Comparison of ENCODE assay signal across 1 cellular context in the genomic region with DNA sequence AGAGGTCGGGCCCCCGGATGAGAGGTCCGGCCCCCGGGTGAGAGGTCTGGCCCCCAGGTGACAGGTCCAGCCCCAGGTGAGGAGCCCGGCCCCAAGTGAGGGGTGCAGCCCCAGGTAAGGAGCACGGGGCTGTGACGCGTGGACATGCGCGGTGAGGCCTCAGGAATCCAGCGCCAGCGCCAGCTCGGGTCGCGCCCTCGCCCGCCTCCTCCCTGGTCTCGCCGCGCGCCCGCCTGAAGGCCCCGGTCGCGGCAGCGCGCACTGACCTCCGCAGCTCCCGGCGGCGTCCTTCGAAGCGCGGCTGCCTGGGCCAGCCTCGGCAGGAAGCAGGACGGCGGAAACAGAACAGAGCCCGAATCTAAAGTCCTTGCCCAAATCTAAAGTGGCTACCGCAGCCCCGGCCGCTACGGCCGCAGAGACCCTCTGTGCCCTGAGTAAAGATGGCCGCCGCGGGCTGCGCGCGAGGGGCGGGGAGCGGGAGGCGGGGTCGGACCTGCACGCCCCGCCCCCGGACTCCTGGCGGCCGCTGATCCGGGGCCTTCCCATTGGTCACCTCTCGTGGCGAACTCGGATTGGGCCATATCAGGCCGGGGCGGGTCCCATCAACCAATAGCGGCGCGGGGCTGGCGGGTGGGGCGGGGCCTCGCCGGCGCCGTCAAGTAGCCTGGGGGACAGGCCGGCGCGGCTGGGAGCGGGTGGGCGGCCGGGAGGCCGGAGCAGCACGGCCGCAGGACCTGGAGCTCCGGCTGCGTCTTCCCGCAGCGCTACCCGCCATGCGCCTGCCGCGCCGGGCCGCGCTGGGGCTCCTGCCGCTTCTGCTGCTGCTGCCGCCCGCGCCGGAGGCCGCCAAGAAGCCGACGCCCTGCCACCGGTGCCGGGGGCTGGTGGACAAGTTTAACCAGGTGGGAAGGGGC.
TF ChIP-seq lines count a peak whose summit lies in the region.

Gene ALG12 (minus strand): TSS at position 442 of the 914 bp plus-strand sequence. CDS start 4,673 bp downstream, outside the sequence.
Gene CRELD2 (plus strand): TSS at position 638 of the 914 bp plus-strand sequence. CDS start 136 bp downstream, at position 774.

TF ChIP-seq in HepG2, 621 proteins besides CTCF, POLR2A, EP300 and RAD21 (continues in another document):
- TF ChIP-seq, protein P1, sequence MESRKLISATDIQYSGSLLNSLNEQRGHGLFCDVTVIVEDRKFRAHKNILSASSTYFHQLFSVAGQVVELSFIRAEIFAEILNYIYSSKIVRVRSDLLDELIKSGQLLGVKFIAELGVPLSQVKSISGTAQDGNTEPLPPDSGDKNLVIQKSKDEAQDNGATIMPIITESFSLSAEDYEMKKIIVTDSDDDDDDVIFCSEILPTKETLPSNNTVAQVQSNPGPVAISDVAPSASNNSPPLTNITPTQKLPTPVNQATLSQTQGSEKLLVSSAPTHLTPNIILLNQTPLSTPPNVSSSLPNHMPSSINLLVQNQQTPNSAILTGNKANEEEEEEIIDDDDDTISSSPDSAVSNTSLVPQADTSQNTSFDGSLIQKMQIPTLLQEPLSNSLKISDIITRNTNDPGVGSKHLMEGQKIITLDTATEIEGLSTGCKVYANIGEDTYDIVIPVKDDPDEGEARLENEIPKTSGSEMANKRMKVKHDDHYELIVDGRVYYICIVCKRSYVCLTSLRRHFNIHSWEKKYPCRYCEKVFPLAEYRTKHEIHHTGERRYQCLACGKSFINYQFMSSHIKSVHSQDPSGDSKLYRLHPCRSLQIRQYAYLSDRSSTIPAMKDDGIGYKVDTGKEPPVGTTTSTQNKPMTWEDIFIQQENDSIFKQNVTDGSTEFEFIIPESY (CRISPR knock-in tag; IDR thresholded peaks at IDR 0.05), result 0 out of 2 replicates have a peak, but pooled peaks have one; percentile 6
- TF ChIP-seq ZNF235 (CRISPR knock-in tag; IDR thresholded peaks at IDR 0.05; ENCODE audit: borderline replicate concordance) (peak; percentile 60; the same call in 1 of the 2 replicates), ZNF777 (CRISPR knock-in tag; IDR thresholded peaks at IDR 0.05) (peak; percentile 22; the same call in 1 of the 2 replicates), ISL2 (CRISPR knock-in tag; IDR thresholded peaks at IDR 0.05) (no peak), GLI4 (CRISPR knock-in tag; IDR thresholded peaks at IDR 0.05; ENCODE audit: borderline replicate concordance) (no peak), ZNF740 (CRISPR knock-in tag; IDR thresholded peaks at IDR 0.05) (no peak), TOPORS (CRISPR knock-in tag; IDR thresholded peaks at IDR 0.05) (0 out of 2 replicates have a peak, but pooled peaks have one; percentile 67), ETV6 (CRISPR knock-in tag; conservative IDR thresholded peaks at IDR 0.05) (0 out of 2 replicates have a peak, but pooled peaks have one; percentile 20), MAFK (conservative IDR thresholded peaks at IDR 0.05 in 1 of 2, IDR thresholded peaks at IDR 0.05 in 1 of 2; ENCODE audit: low read length in 2 of 2) (no peak), ZNF343 (CRISPR knock-in tag; IDR thresholded peaks at IDR 0.05) (peak; percentile 35; the same call in 1 of the 2 replicates), GMEB1 (CRISPR knock-in tag; IDR thresholded peaks at IDR 0.05; ENCODE audit: borderline replicate concordance) (peak; percentile 81), ASH2L (IDR thresholded peaks at IDR 0.05; ENCODE audit: insufficient read length, low read depth, low read length) (peak; percentile 70), ZBTB46 (CRISPR knock-in tag; IDR thresholded peaks at IDR 0.05; ENCODE audit: borderline replicate concordance) (no peak), ZSCAN12 (CRISPR knock-in tag; IDR thresholded peaks at IDR 0.05) (no peak), POLR2G (IDR thresholded peaks at IDR 0.05; ENCODE audit: low read depth, low read length) (peak; percentile 79), FOXK2 (IDR thresholded peaks at IDR 0.05) (no peak), SMYD3 (CRISPR knock-in tag; IDR thresholded peaks at IDR 0.05) (peak; percentile 75; the same call in 1 of the 2 replicates), HCFC1 (IDR thresholded peaks at IDR 0.05; ENCODE audit: low read depth, low read length) (peak; percentile 59; the same call in 1 of the 2 replicates), JUNB (CRISPR knock-in tag; IDR thresholded peaks at IDR 0.05; ENCODE audit: borderline replicate concordance) (no peak), HNF1A (IDR thresholded peaks at IDR 0.05; ENCODE audit: low read depth) (no peak), HNF1A (CRISPR knock-in tag; IDR thresholded peaks at IDR 0.05; ENCODE audit: borderline replicate concordance) (peak; percentile 45; the same call in 1 of the 2 replicates), MIXL1 (CRISPR knock-in tag; IDR thresholded peaks at IDR 0.05) (0 out of 2 replicates have a peak, but pooled peaks have one; percentile 10), SRSF1 (optimal IDR thresholded peaks at IDR 0.05; ENCODE audit: low read depth, low read length) (peak; percentile 76), KMT2B (CRISPR knock-in tag; IDR thresholded peaks at IDR 0.05) (peak; percentile 74), ZNF12 (CRISPR knock-in tag; IDR thresholded peaks at IDR 0.05) (0 out of 2 replicates have a peak, but pooled peaks have one; percentile 35), ZC3H13 (CRISPR knock-in tag; IDR thresholded peaks at IDR 0.05) (peak; percentile 19; the same call in 1 of the 2 replicates), JDP2 (CRISPR knock-in tag; IDR thresholded peaks at IDR 0.05; ENCODE audit: borderline replicate concordance) (no peak), ZNF558 (CRISPR knock-in tag; IDR thresholded peaks at IDR 0.05; ENCODE audit: borderline replicate concordance) (no peak), CBFB (CRISPR knock-in tag; IDR thresholded peaks at IDR 0.05) (no peak)
- TF ChIP-seq, protein P2, sequence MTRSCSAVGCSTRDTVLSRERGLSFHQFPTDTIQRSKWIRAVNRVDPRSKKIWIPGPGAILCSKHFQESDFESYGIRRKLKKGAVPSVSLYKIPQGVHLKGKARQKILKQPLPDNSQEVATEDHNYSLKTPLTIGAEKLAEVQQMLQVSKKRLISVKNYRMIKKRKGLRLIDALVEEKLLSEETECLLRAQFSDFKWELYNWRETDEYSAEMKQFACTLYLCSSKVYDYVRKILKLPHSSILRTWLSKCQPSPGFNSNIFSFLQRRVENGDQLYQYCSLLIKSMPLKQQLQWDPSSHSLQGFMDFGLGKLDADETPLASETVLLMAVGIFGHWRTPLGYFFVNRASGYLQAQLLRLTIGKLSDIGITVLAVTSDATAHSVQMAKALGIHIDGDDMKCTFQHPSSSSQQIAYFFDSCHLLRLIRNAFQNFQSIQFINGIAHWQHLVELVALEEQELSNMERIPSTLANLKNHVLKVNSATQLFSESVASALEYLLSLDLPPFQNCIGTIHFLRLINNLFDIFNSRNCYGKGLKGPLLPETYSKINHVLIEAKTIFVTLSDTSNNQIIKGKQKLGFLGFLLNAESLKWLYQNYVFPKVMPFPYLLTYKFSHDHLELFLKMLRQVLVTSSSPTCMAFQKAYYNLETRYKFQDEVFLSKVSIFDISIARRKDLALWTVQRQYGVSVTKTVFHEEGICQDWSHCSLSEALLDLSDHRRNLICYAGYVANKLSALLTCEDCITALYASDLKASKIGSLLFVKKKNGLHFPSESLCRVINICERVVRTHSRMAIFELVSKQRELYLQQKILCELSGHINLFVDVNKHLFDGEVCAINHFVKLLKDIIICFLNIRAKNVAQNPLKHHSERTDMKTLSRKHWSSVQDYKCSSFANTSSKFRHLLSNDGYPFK (CRISPR knock-in tag; IDR thresholded peaks at IDR 0.05; ENCODE audit: borderline replicate concordance), result peak; percentile 25; the same call in 1 of the 2 replicates
- TF ChIP-seq, protein P3, sequence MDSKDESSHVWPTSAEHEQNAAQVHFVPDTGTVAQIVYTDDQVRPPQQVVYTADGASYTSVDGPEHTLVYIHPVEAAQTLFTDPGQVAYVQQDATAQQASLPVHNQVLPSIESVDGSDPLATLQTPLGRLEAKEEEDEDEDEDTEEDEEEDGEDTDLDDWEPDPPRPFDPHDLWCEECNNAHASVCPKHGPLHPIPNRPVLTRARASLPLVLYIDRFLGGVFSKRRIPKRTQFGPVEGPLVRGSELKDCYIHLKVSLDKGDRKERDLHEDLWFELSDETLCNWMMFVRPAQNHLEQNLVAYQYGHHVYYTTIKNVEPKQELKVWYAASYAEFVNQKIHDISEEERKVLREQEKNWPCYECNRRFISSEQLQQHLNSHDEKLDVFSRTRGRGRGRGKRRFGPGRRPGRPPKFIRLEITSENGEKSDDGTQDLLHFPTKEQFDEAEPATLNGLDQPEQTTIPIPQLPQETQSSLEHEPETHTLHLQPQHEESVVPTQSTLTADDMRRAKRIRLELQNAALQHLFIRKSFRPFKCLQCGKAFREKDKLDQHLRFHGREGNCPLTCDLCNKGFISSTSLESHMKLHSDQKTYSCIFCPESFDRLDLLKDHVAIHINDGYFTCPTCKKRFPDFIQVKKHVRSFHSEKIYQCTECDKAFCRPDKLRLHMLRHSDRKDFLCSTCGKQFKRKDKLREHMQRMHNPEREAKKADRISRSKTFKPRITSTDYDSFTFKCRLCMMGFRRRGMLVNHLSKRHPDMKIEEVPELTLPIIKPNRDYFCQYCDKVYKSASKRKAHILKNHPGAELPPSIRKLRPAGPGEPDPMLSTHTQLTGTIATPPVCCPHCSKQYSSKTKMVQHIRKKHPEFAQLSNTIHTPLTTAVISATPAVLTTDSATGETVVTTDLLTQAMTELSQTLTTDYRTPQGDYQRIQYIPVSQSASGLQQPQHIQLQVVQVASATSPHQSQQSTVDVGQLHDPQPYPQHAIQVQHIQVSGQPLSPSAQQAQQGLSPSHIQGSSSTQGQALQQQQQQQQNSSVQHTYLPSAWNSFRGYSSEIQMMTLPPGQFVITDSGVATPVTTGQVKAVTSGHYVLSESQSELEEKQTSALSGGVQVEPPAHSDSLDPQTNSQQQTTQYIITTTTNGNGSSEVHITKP (CRISPR knock-in tag; IDR thresholded peaks at IDR 0.05; ENCODE audit: low read depth), result no peak
- TF ChIP-seq, protein P4, sequence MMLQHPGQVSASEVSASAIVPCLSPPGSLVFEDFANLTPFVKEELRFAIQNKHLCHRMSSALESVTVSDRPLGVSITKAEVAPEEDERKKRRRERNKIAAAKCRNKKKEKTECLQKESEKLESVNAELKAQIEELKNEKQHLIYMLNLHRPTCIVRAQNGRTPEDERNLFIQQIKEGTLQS (CRISPR knock-in tag; IDR thresholded peaks at IDR 0.05), result peak; percentile 58; the same call in 1 of the 2 replicates
- TF ChIP-seq, protein P5, sequence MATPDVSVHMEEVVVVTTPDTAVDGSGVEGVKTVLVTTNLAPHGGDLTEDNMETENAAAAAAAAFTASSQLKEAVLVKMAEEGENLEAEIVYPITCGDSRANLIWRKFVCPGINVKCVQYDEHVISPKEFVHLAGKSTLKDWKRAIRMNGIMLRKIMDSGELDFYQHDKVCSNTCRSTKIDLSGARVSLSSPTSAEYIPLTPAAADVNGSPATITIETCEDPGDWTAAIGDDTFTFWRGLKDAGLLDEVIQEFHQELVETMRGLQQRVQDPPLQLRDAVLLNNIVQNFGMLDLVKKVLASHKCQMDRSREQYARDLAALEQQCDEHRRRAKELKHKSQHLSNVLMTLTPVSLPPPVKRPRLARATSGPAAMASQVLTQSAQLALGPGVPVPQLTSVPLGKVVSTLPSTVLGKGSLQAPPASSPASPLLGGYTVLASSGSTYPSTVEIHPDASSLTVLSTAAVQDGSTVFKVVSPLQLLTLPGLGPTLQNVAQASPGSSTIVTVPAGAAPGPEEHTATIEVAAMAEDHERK (CRISPR knock-in tag; IDR thresholded peaks at IDR 0.05; ENCODE audit: low read depth), result peak; percentile 41; the same call in 1 of the 2 replicates
